In genomic region chr12:70719672-70720420, GRCh38 we compare ENCODE assay signal across 8 cellular contexts.
A peak's percentile ranks its signal among the peaks of the same experiment; 100 is the strongest.
DNase-seq lines count a peak whose midpoint lies in the region; ATAC-seq lines count a peak whose summit lies in the region.

No MANE protein-coding gene starts in this region.

- H3K4me3 ChIP-seq in trophoblast cell (ENCODE audit: low read depth, low read length): no peak overlapping the region

- no peak overlapping the region for H4K8ac ChIP-seq in trophoblast cell (ENCODE audit: low read depth, low read length)

- H2AK5ac ChIP-seq in trophoblast cell (ENCODE audit: low read length): no peak overlapping the region

- H3K4me3 Mint-ChIP-seq in activated T-helper 17 cell treated with anti-CD3 and anti-CD28 coated beads, Interleukin-2, amount 50 U/mL, for 72 hours: peak overlapping the region; percentile 52

- H2BK5ac ChIP-seq in trophoblast cell (ENCODE audit: low read depth, low read length, poor library complexity): no peak overlapping the region

- no peak overlapping the region for H3K27ac ChIP-seq in trophoblast cell (ENCODE audit: low read depth, low read length)

- no peak for ATAC-seq in activated T-helper 17 cell treated with anti-CD3 and anti-CD28 coated beads, Interleukin-2, amount 50 U/mL, for 72 hours (replicated peaks)
- ATAC-seq in Right ventricle myocardium superior (ENCODE audit: poor library complexity): peak; percentile 83

- no peaks in the 10 kb centered on the region for H3K79me1 ChIP-seq in trophoblast cell (ENCODE audit: low read length)

- H2BK12ac ChIP-seq in trophoblast cell (ENCODE audit: low read length): no peak overlapping the region

- no peaks in the 10 kb centered on the region for H3K9me3 Mint-ChIP-seq in activated T-helper 17 cell treated with anti-CD3 and anti-CD28 coated beads, Interleukin-2, amount 50 U/mL, for 72 hours

- H3K9ac ChIP-seq in trophoblast cell (ENCODE audit: low read length): no peak overlapping the region

- H3K4me1 Mint-ChIP-seq in activated T-helper 17 cell treated with anti-CD3 and anti-CD28 coated beads, Interleukin-2, amount 50 U/mL, for 72 hours: peaks cover 8% of the 10 kb centered on the region

- intact Hi-C loops in Right ventricle myocardium superior (cut with DNase I): loop anchor here (5.0 kb wide), 1 partner anchor 128 kb away; no protein-coding TSS in a partner anchor

- H3K9me3 ChIP-seq in trophoblast cell (ENCODE audit: insufficient read depth, low read depth, low read length): no peaks in the 10 kb centered on the region

- no peak overlapping the region for H3K27ac Mint-ChIP-seq in activated T-helper 17 cell treated with anti-CD3 and anti-CD28 coated beads, Interleukin-2, amount 50 U/mL, for 72 hours

- H2BK120ac ChIP-seq in trophoblast cell (ENCODE audit: insufficient read depth, low read length, poor library complexity): no peak overlapping the region

- no peak overlapping the region for H3K18ac ChIP-seq in trophoblast cell (ENCODE audit: low read length)

- H3K27me3 Mint-ChIP-seq in activated T-helper 17 cell treated with anti-CD3 and anti-CD28 coated beads, Interleukin-2, amount 50 U/mL, for 72 hours: peaks cover 12% of the 10 kb centered on the region

- H3K4ac ChIP-seq in trophoblast cell (ENCODE audit: low read depth, low read length): no peak overlapping the region

- H3K36me3 ChIP-seq in trophoblast cell (ENCODE audit: control insufficient read depth in 1 of 2, insufficient read depth in 2 of 2, low read length in 2 of 2): no peaks in the 10 kb centered on the region

- H3K79me2 ChIP-seq in trophoblast cell (ENCODE audit: control insufficient read depth, insufficient read depth, low read length, poor library complexity): no peaks in the 10 kb centered on the region

- WGBS in trophoblast cell (ENCODE audit: extremely low coverage, insufficient coverage, insufficient read length): no CpG with 5 or more reads among the region's 19 CpGs

- H3K14ac ChIP-seq in trophoblast cell (ENCODE audit: low read length): no peak overlapping the region

- H2AFZ ChIP-seq in trophoblast cell (ENCODE audit: insufficient read depth, low read length, poor library complexity): no peak overlapping the region

- no peaks in the 10 kb centered on the region for H3K36me3 Mint-ChIP-seq in activated T-helper 17 cell treated with anti-CD3 and anti-CD28 coated beads, Interleukin-2, amount 50 U/mL, for 72 hours (ENCODE audit: low read depth)

- no peak overlapping the region for H4K12ac ChIP-seq in trophoblast cell (ENCODE audit: low read depth, low read length)

- DNase-seq in EH (ENCODE audit: low read depth): peak; percentile 60
- peak; percentile 36 for DNase-seq in HCEC 1CT
- peak; percentile 16 for DNase-seq in NCI-H460 (ENCODE audit: extremely low read depth, low read depth)
- peak; percentile 61 for DNase-seq in Right ventricle myocardium superior
- DNase-seq in trophoblast cell: peak in 1 of 2 donors; percentile 49
- DNase-seq in stimulated activated naive CD4-positive, alpha-beta T cell treated with Interleukin-2 at 50 U/mL for 16 hours (lab: John Stamatoyannopoulos, UW): no peak
- DNase-seq in NCI-H226: no peak

- no peak overlapping the region for H3K23ac ChIP-seq in trophoblast cell (ENCODE audit: low read length)

- no peaks in the 10 kb centered on the region for H3K4me1 ChIP-seq in trophoblast cell (ENCODE audit: control insufficient read depth in 1 of 2, insufficient read depth in 2 of 2, low read length in 2 of 2)

- H4K91ac ChIP-seq in trophoblast cell (ENCODE audit: low read depth, low read length): no peak overlapping the region

- no peaks in the 10 kb centered on the region for H3K27me3 ChIP-seq in trophoblast cell (ENCODE audit: insufficient read depth, low read length)

- H3K4me2 ChIP-seq in trophoblast cell (ENCODE audit: low read length): peak overlapping the region; percentile 49

Comparison
In these comparisons a context has a peak if more than half of its experiments do, and no peak if none do; other contexts are left out.
1. DNase-seq: peak in EH (single experiment), HCEC 1CT (single experiment), NCI-H460 (single experiment) and Right ventricle myocardium superior (single experiment); none in stimulated activated naive CD4-positive, alpha-beta T cell treated with Interleukin-2 at 50 U/mL for 16 hours (single experiment) and NCI-H226 (single experiment).